ENCODE assay signal across 12 cellular contexts in the genomic region with DNA sequence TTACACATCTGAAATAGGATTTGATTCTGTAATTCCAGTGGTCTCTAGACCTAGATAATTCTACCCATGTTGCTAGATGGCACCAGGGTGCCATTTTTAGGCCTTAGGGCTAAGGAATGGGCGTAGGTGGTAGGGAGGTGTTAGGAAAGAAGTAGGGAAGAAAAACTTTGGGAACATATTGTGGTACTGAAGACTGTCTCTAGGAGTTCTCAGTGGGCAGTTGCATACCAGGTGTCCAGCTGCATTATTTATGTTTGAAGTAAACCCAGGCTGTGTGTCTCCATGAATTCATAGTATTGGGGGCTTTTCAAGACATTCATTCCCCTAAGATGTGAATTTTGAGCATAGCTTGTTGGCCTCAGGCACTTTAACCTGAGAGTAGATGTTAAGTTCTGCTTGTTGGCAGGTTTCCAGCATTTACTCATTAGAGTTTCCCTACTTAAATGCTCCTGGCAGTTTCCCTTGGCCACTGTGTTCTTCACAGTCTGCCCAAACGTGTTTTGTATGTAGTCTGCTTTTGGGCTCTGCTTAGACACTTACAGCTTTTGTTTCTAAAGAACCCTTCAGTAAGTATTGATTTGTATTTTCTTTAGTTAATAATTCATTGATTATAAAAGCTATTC. TPM values are rescaled to one million over a fixed set of nuclear protein-coding genes. Genes with fewer than 3 reads are reported as not detected.
DNase-seq lines count a peak whose midpoint lies in the region; ATAC-seq, FAIRE-seq and TF ChIP-seq lines count a peak whose summit lies in the region.
"Had no signal": no experiment of that assay in that cellular context is flagged by ENCODE, and none has a peak within 500 bp of the region (broad histone marks: within the 10 kb centered on the region; RNA-seq: fewer than 3 reads in every experiment).

No MANE protein-coding gene starts in this region.

- no peak overlapping the region for H3K18ac ChIP-seq in neuronal stem cell (ENCODE audit: low read length)

- H3K79me1 ChIP-seq in neuronal stem cell (ENCODE audit: low read depth, low read length), result no peaks in the 10 kb centered on the region

- H2BK12ac ChIP-seq in neuronal stem cell (ENCODE audit: low read length), result no peak overlapping the region

- H3K4me1 ChIP-seq in keratinocyte (ENCODE audit: control insufficient read depth, extremely low read depth, insufficient read depth, low read length), result peaks cover 29% of the 10 kb centered on the region
- H3K4me1 ChIP-seq in neuronal stem cell (ENCODE audit: control insufficient read depth in 2 of 2, insufficient read depth in 1 of 2, low read depth in 1 of 2, low read length in 2 of 2), result no peaks in the 10 kb centered on the region
- H3K4me1 ChIP-seq: colonic mucosa had no signal

- no peak for TF ChIP-seq POLR2A in NB4 (IDR thresholded peaks at IDR 0.05; ENCODE audit: extremely low read depth, insufficient read length)

- H3K27ac ChIP-seq in keratinocyte (ENCODE audit: control insufficient read depth, insufficient read depth, low read length) (peak overlapping the region; percentile 53), neuronal stem cell (replicated peaks; ENCODE audit: low read length) (no peak overlapping the region)
- H3K27ac ChIP-seq: colonic mucosa, neutrophil had no signal

- no peaks in the 10 kb centered on the region for H3K27me3 ChIP-seq in keratinocyte (ENCODE audit: control insufficient read depth, extremely low read depth, insufficient read depth, low read length)
- no peaks in the 10 kb centered on the region for H3K27me3 ChIP-seq in neuronal stem cell (ENCODE audit: control insufficient read depth in 3 of 3, insufficient read depth in 3 of 3, low read depth in 1 of 3, low read length in 3 of 3)
- H3K27me3 ChIP-seq: colonic mucosa, neutrophil had no signal

- H4K91ac ChIP-seq in neuronal stem cell (ENCODE audit: low read depth, low read length, poor library complexity), result no peak overlapping the region

- H3K36me3 ChIP-seq in keratinocyte (ENCODE audit: control insufficient read depth in 2 of 2, extremely low read depth in 1 of 2, insufficient read depth in 2 of 2, low read length in 2 of 2) (peaks cover 0 to 6% of the 10 kb centered on the region in 2 experiments), neuronal stem cell (replicated peaks in 1 of 2; ENCODE audit: control insufficient read depth in 2 of 2, insufficient read depth in 2 of 2, low read length in 2 of 2) (peaks cover 0 to 5% of the 10 kb centered on the region in 2 donors)
- H3K36me3 ChIP-seq: colonic mucosa had no signal

- no peak overlapping the region for H3K14ac ChIP-seq in neuronal stem cell (ENCODE audit: low read length)

- H3K9ac ChIP-seq in keratinocyte (ENCODE audit: control insufficient read depth, extremely low read depth, insufficient read depth, low read length) (peak overlapping the region; percentile 26), neuronal stem cell (ENCODE audit: low read depth, low read length, poor library complexity) (no peak overlapping the region)

- no peak overlapping the region for H4K8ac ChIP-seq in neuronal stem cell (ENCODE audit: low read depth, low read length)

- H2AK5ac ChIP-seq in neuronal stem cell (ENCODE audit: low read depth, low read length), result no peak overlapping the region

- dilution Hi-C loops in keratinocyte (cut with MboI; ENCODE audit: extremely low pct_ligation_motif_present, low sequenced_read_pairs), result no loop called here

- H3K4ac ChIP-seq in neuronal stem cell (ENCODE audit: low read length), result no peak overlapping the region

- no peak overlapping the region for H2BK5ac ChIP-seq in neuronal stem cell (ENCODE audit: low read length)

- no peaks in the 10 kb centered on the region for H3K9me3 ChIP-seq in keratinocyte (ENCODE audit: control insufficient read depth, low read depth, low read length)
- H3K9me3 ChIP-seq in neuronal stem cell (replicated peaks in 1 of 2; ENCODE audit: control insufficient read depth in 2 of 2, insufficient read depth in 1 of 2, low read depth in 1 of 2, low read length in 2 of 2), result no peaks in the 10 kb centered on the region
- H3K9me3 ChIP-seq: colonic mucosa, neutrophil had no signal

- peak; percentile 91 for FAIRE-seq in keratinocyte (lab: Jason Lieb, UNC)

- H4K20me1 ChIP-seq in keratinocyte (ENCODE audit: control insufficient read depth, extremely low read depth, insufficient read depth, low read length), result no peaks in the 10 kb centered on the region

- no peaks in the 10 kb centered on the region for H3K9me1 ChIP-seq in keratinocyte (ENCODE audit: control insufficient read depth, extremely low read depth, insufficient read depth, low read length)

- no peak overlapping the region for H3K23ac ChIP-seq in neuronal stem cell (ENCODE audit: low read depth, low read length, poor library complexity)

- DNase-seq in COR-L47 (lab: John Stamatoyannopoulos, UW) (peak; percentile 67), NB4 (ENCODE audit: low read depth) (peak; percentile 9), amniotic epithelial cell (ENCODE audit: low read depth) (peak; percentile 58), keratinocyte (ENCODE audit: low read depth, low spot score) (peak; percentile 64), neuronal stem cell (ENCODE audit: low spot score) (no peak), NAMALWA (ENCODE audit: low spot score) (no peak)
- DNase-seq: colonic mucosa, DND-41 had no signal

- 100% methylated on average over 1 of the region's 2 CpGs; no CpG with 5 or more reads in 1 of the 2 donors for WGBS in neuronal stem cell (ENCODE audit: extremely low coverage in 2 of 2, insufficient read length in 2 of 2, insufficient replicate concordance in 1 of 2), 2 donors

- H3K4me3 ChIP-seq in NB4 (ENCODE audit: low read depth, low read length), result no peak overlapping the region
- H3K4me3 ChIP-seq in keratinocyte (ENCODE audit: control insufficient read depth in 2 of 3, extremely low read depth in 1 of 3, insufficient read depth in 2 of 3, low read depth in 1 of 3, low read length in 3 of 3), result no peak overlapping the region
- H3K4me3 ChIP-seq in neuronal stem cell (ENCODE audit: low read length in 2 of 2), result no peak overlapping the region
- H3K4me3 ChIP-seq: colonic mucosa had no signal

- peaks cover 17% of the 10 kb centered on the region for H3K79me2 ChIP-seq in keratinocyte (ENCODE audit: control insufficient read depth, insufficient read depth, low read length)

- no peak for TF ChIP-seq CTCF in NB4 (IDR thresholded peaks at IDR 0.05; ENCODE audit: low read depth, low read length)
- no peak for TF ChIP-seq CTCF in keratinocyte (optimal IDR thresholded peaks at IDR 0.05 in 1 of 3, IDR thresholded peaks at IDR 0.05 in 1 of 3, conservative IDR thresholded peaks at IDR 0.05 in 1 of 3; ENCODE audit: extremely low read depth in 1 of 3, insufficient read depth in 2 of 3, low read length in 3 of 3)

- no peak overlapping the region for H2BK120ac ChIP-seq in neuronal stem cell (ENCODE audit: low read depth, low read length)

- ATAC-seq in GM21717 (IDR thresholded peaks at IDR 0.05; ENCODE audit: unreplicated experiment) (no peak), HG02970 (IDR thresholded peaks at IDR 0.05; ENCODE audit: low FRiP score, unreplicated experiment) (no peak)

- H2BK15ac ChIP-seq in neuronal stem cell (ENCODE audit: low read length), result no peak overlapping the region

- H3K4me2 ChIP-seq in keratinocyte (ENCODE audit: control insufficient read depth, extremely low read depth, insufficient read depth, low read depth, low read length), result peak overlapping the region; percentile 38
- no peak overlapping the region for H3K4me2 ChIP-seq in neuronal stem cell (ENCODE audit: insufficient read depth, low read length, poor library complexity, severe bottlenecking)

- no peak overlapping the region for H2AFZ ChIP-seq in keratinocyte (ENCODE audit: control insufficient read depth, low read length)
- no peak overlapping the region for H2AFZ ChIP-seq in neuronal stem cell (ENCODE audit: low read length)

RNA-seq across cellular contexts. Expression of gene CCT2, which starts 31.5 kb away (rescaled TPM):
- 258 to 365 TPM (median 302 TPM) in 3 replicates for polyA plus RNA-seq in keratinocyte
- polyA plus RNA-seq in keratinocyte (2011; ENCODE audit: low read depth), result 130 TPM
- 174 and 274 TPM in 2 replicates for polyA plus RNA-seq in keratinocyte (2011; cell fraction: cytosol; rRNA removed)
- polyA plus RNA-seq in keratinocyte (2011; cell fraction: nucleus; rRNA removed), result 219 and 267 TPM in 2 replicates
- polyA plus RNA-seq in keratinocyte (2012; ENCODE audit: low replicate concordance), result 126 and 227 TPM in 2 replicates
- 92.2 to 258 TPM (median 196 TPM) in 3 replicates for polyA minus RNA-seq in keratinocyte
- 135 TPM for polyA minus RNA-seq in keratinocyte (2011; cell fraction: cytosol; rRNA and poly(A)+ RNA removed)
- 97.0 and 141 TPM in 2 replicates for polyA minus RNA-seq in keratinocyte (2011; cell fraction: nucleus; rRNA and poly(A)+ RNA removed)
- 363 TPM for polyA plus RNA-seq in neuronal stem cell (2013, experiment 1 of 2)
- polyA plus RNA-seq in neuronal stem cell (2013, experiment 2 of 2), result 360 TPM

RNA-seq across cellular contexts. Expression of gene LRRC10, which starts 57.0 kb away (rescaled TPM):
- not detected in 3 replicates for polyA plus RNA-seq in keratinocyte
- polyA plus RNA-seq in keratinocyte (2011; ENCODE audit: low read depth), result not detected
- polyA plus RNA-seq in keratinocyte (2011; cell fraction: cytosol; rRNA removed), result not detected in 2 replicates
- not detected in 2 replicates for polyA plus RNA-seq in keratinocyte (2011; cell fraction: nucleus; rRNA removed)
- not detected in 2 replicates for polyA plus RNA-seq in keratinocyte (2012; ENCODE audit: low replicate concordance)
- polyA minus RNA-seq in keratinocyte, result not detected in 3 replicates
- not detected for polyA minus RNA-seq in keratinocyte (2011; cell fraction: cytosol; rRNA and poly(A)+ RNA removed)
- polyA minus RNA-seq in keratinocyte (2011; cell fraction: nucleus; rRNA and poly(A)+ RNA removed), result not detected in 2 replicates
- polyA plus RNA-seq in neuronal stem cell (2013, experiment 1 of 2), result not detected
- polyA plus RNA-seq in neuronal stem cell (2013, experiment 2 of 2), result not detected
- polyA plus RNA-seq: urinary bladder had no signal

Comparison
In these comparisons a context has a peak if more than half of its experiments do, and no peak if none do; other contexts are left out.
1. DNase-seq: peak in COR-L47 (single experiment), NB4 (single experiment), amniotic epithelial cell (single experiment) and keratinocyte (single experiment); none in neuronal stem cell (single experiment) and NAMALWA (single experiment).